Comparison of ENCODE assay signal across 1 cellular context in the genomic region with DNA sequence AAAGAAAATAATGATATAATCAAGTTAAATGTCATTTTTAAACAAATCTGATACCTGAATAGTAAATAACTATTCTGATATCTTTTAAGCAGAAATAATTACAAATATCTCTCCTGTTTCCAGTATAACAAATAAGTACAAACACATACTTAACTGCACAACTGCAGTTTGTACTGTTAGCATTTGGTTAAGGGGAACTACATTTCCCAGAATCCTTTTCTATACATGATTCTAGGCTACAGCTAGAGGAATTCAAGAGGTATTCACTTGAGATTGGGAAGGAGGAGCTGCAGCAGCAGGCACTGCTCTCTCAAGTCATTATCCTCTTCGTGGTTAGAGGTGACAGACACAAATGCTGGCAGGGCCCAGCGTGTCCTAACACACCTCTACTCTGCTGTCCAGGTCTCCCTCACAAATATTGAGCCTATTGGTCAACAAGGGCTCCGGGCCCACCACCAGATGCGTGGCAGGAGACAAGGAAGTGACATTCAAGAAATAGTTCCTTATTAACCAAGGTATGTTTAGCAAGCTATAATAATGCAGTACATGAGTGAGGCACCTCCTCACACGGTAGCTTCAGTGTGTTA.
TF ChIP-seq lines count a peak whose summit lies in the region.

No MANE protein-coding gene starts in this region.

TF ChIP-seq in K562, 482 proteins besides CTCF, POLR2A, EP300 and RAD21 (continued from another document):
- TF ChIP-seq, protein P1, sequence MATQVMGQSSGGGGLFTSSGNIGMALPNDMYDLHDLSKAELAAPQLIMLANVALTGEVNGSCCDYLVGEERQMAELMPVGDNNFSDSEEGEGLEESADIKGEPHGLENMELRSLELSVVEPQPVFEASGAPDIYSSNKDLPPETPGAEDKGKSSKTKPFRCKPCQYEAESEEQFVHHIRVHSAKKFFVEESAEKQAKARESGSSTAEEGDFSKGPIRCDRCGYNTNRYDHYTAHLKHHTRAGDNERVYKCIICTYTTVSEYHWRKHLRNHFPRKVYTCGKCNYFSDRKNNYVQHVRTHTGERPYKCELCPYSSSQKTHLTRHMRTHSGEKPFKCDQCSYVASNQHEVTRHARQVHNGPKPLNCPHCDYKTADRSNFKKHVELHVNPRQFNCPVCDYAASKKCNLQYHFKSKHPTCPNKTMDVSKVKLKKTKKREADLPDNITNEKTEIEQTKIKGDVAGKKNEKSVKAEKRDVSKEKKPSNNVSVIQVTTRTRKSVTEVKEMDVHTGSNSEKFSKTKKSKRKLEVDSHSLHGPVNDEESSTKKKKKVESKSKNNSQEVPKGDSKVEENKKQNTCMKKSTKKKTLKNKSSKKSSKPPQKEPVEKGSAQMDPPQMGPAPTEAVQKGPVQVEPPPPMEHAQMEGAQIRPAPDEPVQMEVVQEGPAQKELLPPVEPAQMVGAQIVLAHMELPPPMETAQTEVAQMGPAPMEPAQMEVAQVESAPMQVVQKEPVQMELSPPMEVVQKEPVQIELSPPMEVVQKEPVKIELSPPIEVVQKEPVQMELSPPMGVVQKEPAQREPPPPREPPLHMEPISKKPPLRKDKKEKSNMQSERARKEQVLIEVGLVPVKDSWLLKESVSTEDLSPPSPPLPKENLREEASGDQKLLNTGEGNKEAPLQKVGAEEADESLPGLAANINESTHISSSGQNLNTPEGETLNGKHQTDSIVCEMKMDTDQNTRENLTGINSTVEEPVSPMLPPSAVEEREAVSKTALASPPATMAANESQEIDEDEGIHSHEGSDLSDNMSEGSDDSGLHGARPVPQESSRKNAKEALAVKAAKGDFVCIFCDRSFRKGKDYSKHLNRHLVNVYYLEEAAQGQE (CRISPR knock-in tag; IDR thresholded peaks at IDR 0.05; ENCODE audit: low read depth): no peak
- TF ChIP-seq SMAD4 (CRISPR knock-in tag; conservative IDR thresholded peaks at IDR 0.05) (no peak; the same call in 1 of the 2 replicates), EP400 (IDR thresholded peaks at IDR 0.05) (0 out of 2 replicates have a peak, but pooled peaks have one; percentile 15), ZNF77 (CRISPR knock-in tag; IDR thresholded peaks at IDR 0.05) (no peak), SIX5 (IDR thresholded peaks at IDR 0.05; ENCODE audit: borderline replicate concordance in 1 of 2, insufficient read depth in 1 of 2, low read depth in 1 of 2, low read length in 2 of 2) (peak in 1 of 2 experiments; percentile 56; a peak in 3 of 4 replicates), LCOR (CRISPR knock-in tag; IDR thresholded peaks at IDR 0.05) (no peak), ZSCAN32 (CRISPR knock-in tag; IDR thresholded peaks at IDR 0.05) (no peak), ZNF146 (CRISPR knock-in tag; IDR thresholded peaks at IDR 0.05; ENCODE audit: unreplicated experiment) (no peak), ZNF75A (CRISPR knock-in tag; IDR thresholded peaks at IDR 0.05) (0 out of 2 replicates have a peak, but pooled peaks have one; percentile 35), JUNB (CRISPR knock-in tag; conservative IDR thresholded peaks at IDR 0.05) (no peak)
TF ChIP-seq in K562: peak in this region for 54.
